ENCODE assay signal across 12 cellular contexts in the genomic region with DNA sequence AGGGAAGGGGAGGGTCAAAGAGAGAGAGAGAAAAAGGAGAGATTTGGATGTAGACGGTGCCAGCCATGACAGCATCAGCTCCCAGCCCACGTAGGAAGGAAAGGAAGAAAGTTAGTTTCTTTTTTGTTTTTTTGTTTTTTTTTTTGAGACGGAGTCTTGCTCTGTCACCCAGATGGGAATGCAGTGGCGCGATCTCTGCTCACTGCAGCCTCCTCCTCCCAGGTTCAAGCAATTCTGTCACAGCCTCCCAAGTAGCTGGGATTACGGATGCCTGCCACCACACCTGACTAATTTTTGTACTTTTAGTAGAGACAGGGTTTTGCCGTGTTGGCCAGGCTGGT. TPM values are rescaled to one million over a fixed set of nuclear protein-coding genes. Genes with fewer than 3 reads are reported as not detected.
A peak's percentile ranks its signal among the peaks of the same experiment; 100 is the strongest.
DNase-seq lines count a peak whose midpoint lies in the region; ATAC-seq, FAIRE-seq and TF ChIP-seq lines count a peak whose summit lies in the region.
"Had no signal": no experiment of that assay in that cellular context is flagged by ENCODE, and none has a peak within 500 bp of the region (broad histone marks: within the 10 kb centered on the region; RNA-seq: fewer than 3 reads in every experiment).

No MANE protein-coding gene starts in this region.

- SMC1A ChIA-PET in GM12878 (lab: Charles Lee; ENCODE audit: uncharacterized antibody, unreplicated experiment), result no interaction called here

- H3K27ac ChIP-seq in AG04450 (ENCODE audit: low read depth, low read length) (peak overlapping the region; percentile 39), GM12878 (ENCODE audit: control insufficient read depth, insufficient read depth) (no peak overlapping the region), dorsolateral prefrontal cortex (no peak overlapping the region)

- H3K4me2 ChIP-seq in GM12878 (ENCODE audit: control insufficient read depth, insufficient read depth), result no peak overlapping the region

- TF ChIP-seq RAD21 in GM12878 (IDR thresholded peaks at IDR 0.05; ENCODE audit: insufficient read depth, low read depth, low read length), result no peak

- no peak overlapping the region for H3K9ac ChIP-seq in GM12878 (ENCODE audit: control insufficient read depth, insufficient read depth, low read length)

- ATAC-seq in GM12878 (no peak), HG03521 (IDR thresholded peaks at IDR 0.05; ENCODE audit: unreplicated experiment) (no peak), GM18870 (IDR thresholded peaks at IDR 0.05; ENCODE audit: unreplicated experiment) (no peak)
- no peak for ATAC-seq in natural killer cell treated with Interleukin-12 subunit alpha and Interleukin-12 subunit beta and Interleukin-15 and Interleukin-18, amount 100 ng/mL, for 72 hours
- ATAC-seq: naive thymus-derived CD4-positive, alpha-beta T cell had no signal

- H3K79me2 ChIP-seq in GM12878 (ENCODE audit: control insufficient read depth, insufficient read depth, low read length), result peaks cover 60% of the 10 kb centered on the region

- H3K4me3 ChIP-seq in AG04450 (ENCODE audit: low read depth, low read length) (no peak overlapping the region), GM12878 (no peak overlapping the region), dorsolateral prefrontal cortex (no peak overlapping the region)
- H3K4me3 ChIP-seq: HAP-1 had no signal

- H3K4me1 ChIP-seq in GM12878 (ENCODE audit: control insufficient read depth, insufficient read depth, low read length), result peaks cover 22% of the 10 kb centered on the region
- H3K4me1 ChIP-seq: HAP-1 had no signal

- TF ChIP-seq CTCF in AG04450 (IDR thresholded peaks at IDR 0.05; ENCODE audit: low read depth, low read length) (no peak), GM12878 (IDR thresholded peaks at IDR 0.05 in 2 of 3, conservative IDR thresholded peaks at IDR 0.05 in 1 of 3; ENCODE audit: control insufficient read depth in 2 of 3, extremely low read depth in 1 of 3, insufficient read depth in 1 of 3, low read depth in 3 of 3, low read length in 3 of 3) (no peak), dorsolateral prefrontal cortex (IDR thresholded peaks at IDR 0.05 in 54 of 56, conservative IDR thresholded peaks at IDR 0.05 in 2 of 56; ENCODE audit: low read depth in 1 of 56, partially characterized antibody in 56 of 56) (no peak)

- WGBS in GM12878 (ENCODE audit: insufficient coverage, insufficient replicate concordance, low lambda C conversion rate, missing lambda C conversion rate), result 53% methylated on average over 5 of the region's 7 CpGs

- peak overlapping the region; percentile 80 for H3K4me3 Mint-ChIP-seq in natural killer cell treated with Interleukin-12 subunit alpha and Interleukin-12 subunit beta and Interleukin-15 and Interleukin-18, amount 100 ng/mL, for 72 hours

- TF ChIP-seq POLR2A in GM12878 (IDR thresholded peaks at IDR 0.05; ENCODE audit: low read depth, low read length), result no peak

- TF ChIP-seq EP300 in GM12878 (IDR thresholded peaks at IDR 0.05; ENCODE audit: borderline replicate concordance in 1 of 2, control insufficient read depth in 1 of 2, low read depth in 2 of 2, low read length in 2 of 2), result no peak

- peak; percentile 35 for FAIRE-seq in GM12878 (lab: Jason Lieb, UNC)

- no TSS peak for BruUV-seq in GM12878 (replicated peaks; lab: Mats Ljungman, UMichigan)

- RAD21 ChIA-PET in GM12878 (lab: Charles Lee; ENCODE audit: unreplicated experiment), result no interaction called here

- no peaks in the 10 kb centered on the region for H3K27me3 Mint-ChIP-seq in natural killer cell treated with Interleukin-12 subunit alpha and Interleukin-12 subunit beta and Interleukin-15 and Interleukin-18, amount 100 ng/mL, for 72 hours
- H3K27me3 Mint-ChIP-seq: naive thymus-derived CD4-positive, alpha-beta T cell had no signal

- H3K9me3 ChIP-seq in AG04450 (ENCODE audit: control insufficient read depth, insufficient read depth, low read length) (no peaks in the 10 kb centered on the region), GM12878 (replicated peaks; ENCODE audit: control insufficient read depth, insufficient read depth, low read length) (no peaks in the 10 kb centered on the region)
- H3K9me3 ChIP-seq: HAP-1 had no signal

- no peak for DNase-seq in AG04450 (ENCODE audit: low read depth, low spot score)
- DNase-seq in EH (ENCODE audit: low read depth), result peak; percentile 57
- no peak for DNase-seq in GM12878 (ENCODE audit: low read depth, low spot score)
- no peak for DNase-seq in natural killer cell treated with Interleukin-12 subunit alpha and Interleukin-12 subunit beta and Interleukin-15 and Interleukin-18, amount 100 ng/mL, for 72 hours (ENCODE audit: low spot score)
- no peak for DNase-seq in globus pallidus (ENCODE audit: low spot score)
- DNase-seq in dorsolateral prefrontal cortex, result no peak
- DNase-seq: naive thymus-derived CD4-positive, alpha-beta T cell; NCI-H446 treated with DMSO at 0.1 percent for 48 hours; stimulated activated CD4-positive, alpha-beta T cell treated with anti-CD3 and anti-CD28 coated beads, Interleukin-1b, Interleukin-23, amount 100 ng/mL, for 48 hours had no signal

- POLR2A ChIA-PET in AG04450 (lab: Yijun Ruan, JAX), result interaction anchor here (0.5 to 0.6 kb wide), 2 partner anchors 31 to 45 kb away, joined by 4 to 6 read pairs; no protein-coding TSS in a partner anchor
- POLR2A ChIA-PET in GM12878 (lab: Charles Lee), result interaction anchor here (0.7 to 0.9 kb wide), 2 partner anchors 62 to 771 kb away, joined by 3 read pairs; no protein-coding TSS in a partner anchor

- in situ Hi-C loops in GM12878 (cut with MboI), result no loop called here

- CTCF ChIA-PET in AG04450 (lab: Charles Lee) (no interaction called here), GM12878 (lab: Yijun Ruan, JAX) (no interaction called here)

- no peak overlapping the region for H2AFZ ChIP-seq in GM12878 (ENCODE audit: control insufficient read depth, low read depth, low read length)

- H3K36me3 ChIP-seq in GM12878 (ENCODE audit: control insufficient read depth in 2 of 2, insufficient read depth in 2 of 2, low read length in 1 of 2), result peaks cover 3% of the 10 kb centered on the region in 2 experiments; a peak in 3 of 4 replicates
- H3K36me3 ChIP-seq: HAP-1 had no signal

- H3K4me1 Mint-ChIP-seq in natural killer cell treated with Interleukin-12 subunit alpha and Interleukin-12 subunit beta and Interleukin-15 and Interleukin-18, amount 100 ng/mL, for 72 hours (ENCODE audit: low read depth in 2 of 2), result peaks cover 64 to 76% of the 10 kb centered on the region in 2 donors

- H3K9me3 Mint-ChIP-seq in natural killer cell treated with Interleukin-12 subunit alpha and Interleukin-12 subunit beta and Interleukin-15 and Interleukin-18, amount 100 ng/mL, for 72 hours, result no peaks in the 10 kb centered on the region
- H3K9me3 Mint-ChIP-seq: naive thymus-derived CD4-positive, alpha-beta T cell had no signal

- peak overlapping the region; percentile 99 for H3K27ac Mint-ChIP-seq in natural killer cell treated with Interleukin-12 subunit alpha and Interleukin-12 subunit beta and Interleukin-15 and Interleukin-18, amount 100 ng/mL, for 72 hours

- H3K36me3 Mint-ChIP-seq in natural killer cell treated with Interleukin-12 subunit alpha and Interleukin-12 subunit beta and Interleukin-15 and Interleukin-18, amount 100 ng/mL, for 72 hours, result no peaks in the 10 kb centered on the region

- intact Hi-C loops in GM12878 (cut with micrococcal nuclease; ENCODE audit: unreplicated experiment), result no loop called here
- intact Hi-C loops in dorsolateral prefrontal cortex (cut with DNase I), result no loop called here

- H4K20me1 ChIP-seq in GM12878 (ENCODE audit: control insufficient read depth, insufficient read depth), result peaks cover 12% of the 10 kb centered on the region

- H3K27me3 ChIP-seq in AG04450 (ENCODE audit: control insufficient read depth, insufficient read depth, low read length) (no peaks in the 10 kb centered on the region), GM12878 (replicated peaks in 1 of 2; ENCODE audit: control insufficient read depth in 2 of 2, insufficient read depth in 2 of 2, low read length in 1 of 2) (no peaks in the 10 kb centered on the region), dorsolateral prefrontal cortex (no peaks in the 10 kb centered on the region)

RNA-seq across cellular contexts. Expression of a gene that starts 27.6 kb away (rescaled TPM):
- polyA plus RNA-seq in AG04450 (2011; rRNA removed) (2.7 and 4.1 TPM in 2 replicates), GM12878 (2011; rRNA removed) (2.4 and 4.6 TPM in 2 replicates), GM12878 (2014; fragmentation: Illumina TruSeq; extraction: Trizol) (0.87 and 3.6 TPM in 2 replicates), GM12878 (2014; fragmentation: Nextera tagmentation; extraction: Ambion mirVana) (under 1 TPM; 0.91 to 0.98 TPM), GM12878 (2014; rRNA removed) (13.8 and 16.8 TPM in 2 replicates), GM12878 (2016; fragmentation: Nextera tagmentation; extraction: Ambion mirVana) (10 to 100 TPM; 21.2 to 21.6 TPM)
- 4.9 and 7.6 TPM in 2 replicates for polyA minus RNA-seq in AG04450 (2011; rRNA and poly(A)+ RNA removed)
- total RNA-seq in GM12878 (2013; cell fraction: nucleolus; rRNA removed), result 31.6 and 39.3 TPM in 2 replicates
- total RNA-seq in GM12878 (2014; rRNA removed) (11.7 and 13.1 TPM in 2 replicates), GM12878 (2014; rRNA removed; fragmentation: Illumina TruSeq; extraction: Trizol) (3.8 and 5.1 TPM in 2 replicates), GM12878 (2021) (19.7 and 25.0 TPM in 2 replicates), dorsolateral prefrontal cortex (10 to 100 TPM in 119 of 120 experiments, 1 to 10 TPM in 1; 9.4 to 22.3 (median 15.4) TPM)
- polyA plus RNA-seq in GM12878 (2011; ENCODE audit: low read depth), result 4.6 TPM
- 6.1 and 9.0 TPM in 2 replicates for polyA plus RNA-seq in GM12878 (2011; cell fraction: cytosol; rRNA removed)
- 23.5 and 30.6 TPM in 2 replicates for polyA plus RNA-seq in GM12878 (2011; cell fraction: nucleus; rRNA removed)
- 13.5 and 16.7 TPM in 2 replicates for polyA plus RNA-seq in GM12878 (2012)
- polyA minus RNA-seq in GM12878 (2011; rRNA and poly(A)+ RNA removed), result 5.9 and 12.4 TPM in 2 replicates
- polyA minus RNA-seq in GM12878 (2011; cell fraction: cytosol; rRNA and poly(A)+ RNA removed), result 4.8 and 10.7 TPM in 2 replicates
- polyA minus RNA-seq in GM12878 (2011; cell fraction: nucleus; rRNA and poly(A)+ RNA removed), result 7.1 and 13.3 TPM in 2 replicates
- total RNA-seq in natural killer cell treated with Interleukin-12 subunit alpha and Interleukin-12 subunit beta and Interleukin-15 and Interleukin-18, amount 100 ng/mL, for 72 hours, result 10 to 100 TPM; 52.3 to 75.2 TPM

RNA-seq across cellular contexts. Expression of a gene that starts 49.1 kb away (rescaled TPM):
- polyA plus RNA-seq in AG04450 (2011; rRNA removed) (123 and 192 TPM in 2 replicates), GM12878 (2011; rRNA removed) (62.3 and 116 TPM in 2 replicates), GM12878 (2014; fragmentation: Illumina TruSeq; extraction: Trizol) (4.2 and 39.7 TPM in 2 replicates), GM12878 (2014; fragmentation: Nextera tagmentation; extraction: Ambion mirVana) (1 to 10 TPM in 1 of 2 experiments, under 1 TPM in 1; 0.13 to 1.1 TPM), GM12878 (2014; rRNA removed) (143 and 172 TPM in 2 replicates), GM12878 (2016; fragmentation: Nextera tagmentation; extraction: Ambion mirVana) (100 to 1,000 TPM in 1 of 2 experiments, 10 to 100 TPM in 1; 90.1 to 101 TPM)
- 73.5 and 113 TPM in 2 replicates for polyA minus RNA-seq in AG04450 (2011; rRNA and poly(A)+ RNA removed)
- 50.6 and 53.1 TPM in 2 replicates for total RNA-seq in GM12878 (2013; cell fraction: nucleolus; rRNA removed)
- total RNA-seq in GM12878 (2014; rRNA removed) (157 and 192 TPM in 2 replicates), GM12878 (2014; rRNA removed; fragmentation: Illumina TruSeq; extraction: Trizol) (59.8 and 66.4 TPM in 2 replicates), GM12878 (2021) (204 and 205 TPM in 2 replicates), dorsolateral prefrontal cortex (100 to 1,000 TPM; 391 to 680 (median 539) TPM)
- 74.1 TPM for polyA plus RNA-seq in GM12878 (2011; ENCODE audit: low read depth)
- 212 and 258 TPM in 2 replicates for polyA plus RNA-seq in GM12878 (2011; cell fraction: cytosol; rRNA removed)
- polyA plus RNA-seq in GM12878 (2011; cell fraction: nucleus; rRNA removed), result 200 and 207 TPM in 2 replicates
- 209 and 231 TPM in 2 replicates for polyA plus RNA-seq in GM12878 (2012)
- polyA minus RNA-seq in GM12878 (2011; rRNA and poly(A)+ RNA removed), result 71.0 and 163 TPM in 2 replicates
- polyA minus RNA-seq in GM12878 (2011; cell fraction: cytosol; rRNA and poly(A)+ RNA removed), result 101 and 104 TPM in 2 replicates
- polyA minus RNA-seq in GM12878 (2011; cell fraction: nucleus; rRNA and poly(A)+ RNA removed), result 33.4 and 45.1 TPM in 2 replicates
- 100 to 1,000 TPM; 199 to 208 TPM for total RNA-seq in natural killer cell treated with Interleukin-12 subunit alpha and Interleukin-12 subunit beta and Interleukin-15 and Interleukin-18, amount 100 ng/mL, for 72 hours

RNA-seq across cellular contexts. Expression of a gene that starts 56.3 kb away (rescaled TPM):
- polyA plus RNA-seq in AG04450 (2011; rRNA removed), result 13.3 and 19.2 TPM in 2 replicates
- polyA minus RNA-seq in AG04450 (2011; rRNA and poly(A)+ RNA removed), result 13.2 and 18.3 TPM in 2 replicates
- 8.2 and 8.9 TPM in 2 replicates for total RNA-seq in GM12878 (2013; cell fraction: nucleolus; rRNA removed)
- total RNA-seq in GM12878 (2014; rRNA removed), result 9.9 and 12.3 TPM in 2 replicates
- total RNA-seq in GM12878 (2014; rRNA removed; fragmentation: Illumina TruSeq; extraction: Trizol), result 4.9 and 5.3 TPM in 2 replicates
- total RNA-seq in GM12878 (2021), result 37.0 and 38.8 TPM in 2 replicates
- polyA plus RNA-seq in GM12878 (2011; ENCODE audit: low read depth), result 12.5 TPM
- 0.78 and 1.9 TPM in 2 replicates for polyA plus RNA-seq in GM12878 (2011; rRNA removed)
- 2.0 and 3.0 TPM in 2 replicates for polyA plus RNA-seq in GM12878 (2011; cell fraction: cytosol; rRNA removed)
- 19.2 and 23.0 TPM in 2 replicates for polyA plus RNA-seq in GM12878 (2011; cell fraction: nucleus; rRNA removed)
- 23.2 and 24.0 TPM in 2 replicates for polyA plus RNA-seq in GM12878 (2012)
- 2.5 and 3.8 TPM in 2 replicates for polyA plus RNA-seq in GM12878 (2014; fragmentation: Illumina TruSeq; extraction: Trizol)
- polyA plus RNA-seq in GM12878 (2014; fragmentation: Nextera tagmentation; extraction: Ambion mirVana), result 1 to 10 TPM; 2.8 to 6.3 TPM
- polyA plus RNA-seq in GM12878 (2014; rRNA removed), result 33.0 and 37.8 TPM in 2 replicates
- 10 to 100 TPM; 12.0 to 12.5 TPM for polyA plus RNA-seq in GM12878 (2016; fragmentation: Nextera tagmentation; extraction: Ambion mirVana)
- 0.59 and 2.4 TPM in 2 replicates for polyA minus RNA-seq in GM12878 (2011; rRNA and poly(A)+ RNA removed)
- polyA minus RNA-seq in GM12878 (2011; cell fraction: cytosol; rRNA and poly(A)+ RNA removed), result 1.1 and 5.1 TPM in 2 replicates
- 2.3 and 5.6 TPM in 2 replicates for polyA minus RNA-seq in GM12878 (2011; cell fraction: nucleus; rRNA and poly(A)+ RNA removed)
- total RNA-seq in natural killer cell treated with Interleukin-12 subunit alpha and Interleukin-12 subunit beta and Interleukin-15 and Interleukin-18, amount 100 ng/mL, for 72 hours, result 10 to 100 TPM; 19.0 to 25.6 TPM
- 100 to 1,000 TPM in 1 of 120 experiments, 10 to 100 TPM in 118, 1 to 10 TPM in 1; 7.4 to 118 (median 26.3) TPM for total RNA-seq in dorsolateral prefrontal cortex
